ENCODE assay signal across 23 cellular contexts in genomic region chr9:27653246-27653645, GRCh38.
"Had no signal": no experiment of that assay in that cellular context is flagged by ENCODE, and none has a peak within 500 bp of the region (broad histone marks: within the 10 kb centered on the region; RNA-seq: fewer than 3 reads in every experiment).

No MANE protein-coding gene starts in this region.

- H3K4me3 ChIP-seq: ascending aorta had no signal

- H3K27me3 ChIP-seq: ascending aorta had no signal

- H3K36me3 ChIP-seq: ascending aorta had no signal

- H3K4me1 ChIP-seq: ascending aorta had no signal

- H3K27ac ChIP-seq: ascending aorta, VCaP had no signal

- DNase-seq: activated CD4-positive, alpha-beta T cell treated with anti-CD3 and anti-CD28 coated beads, Interleukin-2, amount 10 ng/mL, durations not matched to agents 24 days and 14 days; activated CD4-positive, alpha-beta T cell treated with anti-CD3 and anti-CD28 coated beads, Interleukin-2, amount 50 U/mL, for 4 hours; activated CD8-positive, alpha-beta T cell treated with anti-CD3 and anti-CD28 coated beads for 36 hours; activated gamma-delta T cell; activated naive CD4-positive, alpha-beta T cell treated with Interleukin-2 at 50 U/mL for 16 hours; activated naive CD8-positive, alpha-beta T cell treated with anti-CD3 and anti-CD28 coated beads, Interleukin-2, amount 10 ng/mL, durations not matched to agents 7 days and 5 days; activated T-cell treated with anti-CD3 and anti-CD28 coated beads, Interleukin-2, amount 50 U/mL, for 1 hour; activated T-cell treated with anti-CD3 and anti-CD28 coated beads, Interleukin-2, amount 50 U/mL, for 72 hours; amygdala; Karpas-422; KBM-7; NCI-H1048; NCI-H1105 treated with DMSO at 0.1 percent for 48 hours; NCI-H1436; NCI-H1694 treated with DMSO at 0.1 percent for 48 hours; NCI-H2029; NCI-H345; NCI-H524 treated with DMSO at 0.1 percent for 48 hours; NK-92 treated with Interleukin-12 subunit alpha and Interleukin-12 subunit beta, amount 100 ng/mL, for 24 hours; Right ventricle myocardium superior had no signal

- H3K9me3 ChIP-seq: ascending aorta had no signal

- ATAC-seq: activated CD8-positive, alpha-beta T cell treated with anti-CD3 and anti-CD28 coated beads for 36 hours; activated T-helper 17 cell treated with anti-CD3 and anti-CD28 coated beads, Interleukin-2, amount 50 U/mL, for 72 hours had no signal
